In the genomic region with DNA sequence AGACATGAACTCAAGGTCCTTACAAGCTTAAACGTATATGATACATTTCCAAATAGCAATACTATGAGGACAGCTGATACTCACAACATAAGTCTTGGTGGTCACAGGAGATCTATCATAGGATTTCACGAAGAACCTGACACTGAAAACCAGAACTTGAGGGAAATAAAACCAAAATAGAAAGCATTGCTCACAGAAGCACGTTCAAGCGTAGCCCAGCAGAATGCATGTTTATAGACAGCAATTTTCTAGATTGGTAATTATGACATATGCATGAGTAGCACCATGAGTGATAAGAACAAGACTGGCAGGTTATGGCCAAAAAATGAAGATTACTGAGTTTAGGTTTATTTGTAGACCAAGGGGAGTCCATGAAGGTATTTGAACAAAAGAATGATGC, we compare ENCODE assay signal across 15 cellular contexts.
DNase-seq lines count a peak whose midpoint lies in the region; ATAC-seq and TF ChIP-seq lines count a peak whose summit lies in the region.
"Had no signal": no experiment of that assay in that cellular context is flagged by ENCODE, and none has a peak within 500 bp of the region (broad histone marks: within the 10 kb centered on the region; RNA-seq: fewer than 3 reads in every experiment).

No MANE protein-coding gene starts in this region.

- H3K27me3 ChIP-seq in heart right ventricle (no peaks in the 10 kb centered on the region), gastroesophageal sphincter (no peaks in the 10 kb centered on the region)
- H3K27me3 ChIP-seq: testis had no signal

- H3K27me3 Mint-ChIP-seq in activated T-helper 2 cell treated with anti-CD3 and anti-CD28 coated beads, Interferon-gamma antibody, Interleukin-2, Interleukin-4, amounts not matched to agents 10 μg/mL and 5 μg/mL and 100 μg/mL, durations not matched to agents 14 hours and 24 hours and 36 hours (ENCODE audit: low read depth), result no peaks in the 10 kb centered on the region
- no peaks in the 10 kb centered on the region for H3K27me3 Mint-ChIP-seq in stimulated activated naive B cell treated with anti-CD40 and anti-IgM and Interleukin-4, amounts not matched to agents 10 μg/mL and 1 μg/mL and 100 μg/mL, for 72 hours
- H3K27me3 Mint-ChIP-seq: activated naive CD8-positive, alpha-beta T cell treated with anti-CD3 and anti-CD28 coated beads, Interleukin-2, amount 10 ng/mL, durations not matched to agents 7 days and 5 days had no signal

- H3K27ac ChIP-seq in heart right ventricle (peak overlapping the region in 7 of 10 donors; percentile 73 to 83 (median 80)), gastroesophageal sphincter (no peak overlapping the region)
- H3K27ac ChIP-seq: testis had no signal

- H3K4me3 Mint-ChIP-seq in activated T-helper 2 cell treated with anti-CD3 and anti-CD28 coated beads, Interferon-gamma antibody, Interleukin-2, Interleukin-4, amounts not matched to agents 10 μg/mL and 5 μg/mL and 100 μg/mL, durations not matched to agents 14 hours and 24 hours and 36 hours (ENCODE audit: low read depth), result no peak overlapping the region
- H3K4me3 Mint-ChIP-seq in stimulated activated naive B cell treated with anti-CD40 and anti-IgM and Interleukin-4, amounts not matched to agents 10 μg/mL and 1 μg/mL and 100 μg/mL, for 72 hours, result no peak overlapping the region
- H3K4me3 Mint-ChIP-seq: activated naive CD8-positive, alpha-beta T cell treated with anti-CD3 and anti-CD28 coated beads, Interleukin-2, amount 10 ng/mL, durations not matched to agents 7 days and 5 days; immature natural killer cell had no signal

- in situ Hi-C loops in GM13977 (cut with MboI; ENCODE audit: low pct_unique_long_range_greater_than_20kb, low sequenced_read_pairs, unreplicated experiment), result no loop called here

- no peak for TF ChIP-seq EP300 in gastroesophageal sphincter (IDR thresholded peaks at IDR 0.05)

- H3K4me1 ChIP-seq in heart right ventricle, result peaks cover 0 to 43% (median 34%) of the 10 kb centered on the region in 9 donors
- H3K4me1 ChIP-seq in gastroesophageal sphincter, result peaks cover 0 to 14% (median 5%) of the 10 kb centered on the region in 3 donors
- H3K4me1 ChIP-seq: testis had no signal

- no peak for TF ChIP-seq POLR2A in gastroesophageal sphincter (IDR thresholded peaks at IDR 0.05)

- H3K9me3 Mint-ChIP-seq in activated T-helper 2 cell treated with anti-CD3 and anti-CD28 coated beads, Interferon-gamma antibody, Interleukin-2, Interleukin-4, amounts not matched to agents 10 μg/mL and 5 μg/mL and 100 μg/mL, durations not matched to agents 14 hours and 24 hours and 36 hours, result peaks cover 4% of the 10 kb centered on the region
- no peaks in the 10 kb centered on the region for H3K9me3 Mint-ChIP-seq in stimulated activated naive B cell treated with anti-CD40 and anti-IgM and Interleukin-4, amounts not matched to agents 10 μg/mL and 1 μg/mL and 100 μg/mL, for 72 hours
- H3K9me3 Mint-ChIP-seq: activated naive CD8-positive, alpha-beta T cell treated with anti-CD3 and anti-CD28 coated beads, Interleukin-2, amount 10 ng/mL, durations not matched to agents 7 days and 5 days; immature natural killer cell had no signal

- ATAC-seq in heart right ventricle (no peak), Right ventricle myocardium superior (ENCODE audit: poor library complexity) (no peak), gastroesophageal sphincter (no peak), HG02852 (IDR thresholded peaks at IDR 0.05; ENCODE audit: unreplicated experiment) (no peak)
- ATAC-seq in stimulated activated naive B cell treated with anti-CD40 and anti-IgM and Interleukin-4, amounts not matched to agents 10 μg/mL and 1 μg/mL and 100 μg/mL, for 72 hours (replicated peaks), result peak; percentile 35 to 38
- ATAC-seq: Panc1 had no signal

- H3K36me3 Mint-ChIP-seq in activated T-helper 2 cell treated with anti-CD3 and anti-CD28 coated beads, Interferon-gamma antibody, Interleukin-2, Interleukin-4, amounts not matched to agents 10 μg/mL and 5 μg/mL and 100 μg/mL, durations not matched to agents 14 hours and 24 hours and 36 hours (ENCODE audit: low read depth), result peaks cover 4% of the 10 kb centered on the region
- no peaks in the 10 kb centered on the region for H3K36me3 Mint-ChIP-seq in stimulated activated naive B cell treated with anti-CD40 and anti-IgM and Interleukin-4, amounts not matched to agents 10 μg/mL and 1 μg/mL and 100 μg/mL, for 72 hours
- H3K36me3 Mint-ChIP-seq: immature natural killer cell had no signal

- no peak for DNase-seq in heart right ventricle
- DNase-seq in Right ventricle myocardium superior, result no peak
- peak; percentile 36 for DNase-seq in GM13977 (ENCODE audit: low spot score)
- DNase-seq in activated T-helper 2 cell treated with anti-CD3 and anti-CD28 coated beads, Interferon-gamma antibody, Interleukin-2, Interleukin-4, amounts not matched to agents 10 μg/mL and 5 μg/mL and 100 μg/mL, durations not matched to agents 14 hours and 24 hours and 36 hours (ENCODE audit: low spot score), result no peak
- DNase-seq in stimulated activated naive B cell treated with anti-CD40 and anti-IgM and Interleukin-4, amounts not matched to agents 10 μg/mL and 1 μg/mL and 100 μg/mL, for 72 hours, result no peak
- DNase-seq in cerebellum (ENCODE audit: low spot score), result no peak
- DNase-seq: activated naive CD8-positive, alpha-beta T cell treated with anti-CD3 and anti-CD28 coated beads, Interleukin-2, amount 10 ng/mL, durations not matched to agents 7 days and 5 days; immature natural killer cell; midbrain; NCI-H187; NCI-H524; testis had no signal

- peak overlapping the region; percentile 81 for H3K27ac Mint-ChIP-seq in activated T-helper 2 cell treated with anti-CD3 and anti-CD28 coated beads, Interferon-gamma antibody, Interleukin-2, Interleukin-4, amounts not matched to agents 10 μg/mL and 5 μg/mL and 100 μg/mL, durations not matched to agents 14 hours and 24 hours and 36 hours
- H3K27ac Mint-ChIP-seq in stimulated activated naive B cell treated with anti-CD40 and anti-IgM and Interleukin-4, amounts not matched to agents 10 μg/mL and 1 μg/mL and 100 μg/mL, for 72 hours, result no peak overlapping the region

- H3K36me3 ChIP-seq in heart right ventricle (no peaks in the 10 kb centered on the region), gastroesophageal sphincter (no peaks in the 10 kb centered on the region)

- intact Hi-C loops in heart right ventricle (cut with DNase I), result loop anchor here in 3 of 10 donors (5.0 kb wide), 3 partner anchors 52 to 123 kb away; no protein-coding TSS in a partner anchor
- intact Hi-C loops in Right ventricle myocardium superior (cut with DNase I), result no loop called here
- intact Hi-C loops in activated T-helper 2 cell treated with anti-CD3 and anti-CD28 coated beads, Interferon-gamma antibody, Interleukin-2, Interleukin-4, amounts not matched to agents 10 μg/mL and 5 μg/mL and 100 μg/mL, durations not matched to agents 14 hours and 24 hours and 36 hours (cut with micrococcal nuclease), result loop anchor here (1.0 to 10.0 kb wide), 10 partner anchors 35 to 621 kb away; no protein-coding TSS in a partner anchor

- no peaks in the 10 kb centered on the region for H3K9me3 ChIP-seq in heart right ventricle
- H3K9me3 ChIP-seq in gastroesophageal sphincter, result no peaks in the 10 kb centered on the region
- H3K9me3 ChIP-seq: testis had no signal

- H3K4me3 ChIP-seq in heart right ventricle (no peak overlapping the region), gastroesophageal sphincter (no peak overlapping the region)
- H3K4me3 ChIP-seq: testis had no signal

- no peak for TF ChIP-seq CTCF in heart right ventricle (IDR thresholded peaks at IDR 0.05)
- no peak for TF ChIP-seq CTCF in GM13977 (IDR thresholded peaks at IDR 0.05; ENCODE audit: extremely low read depth, insufficient read depth, missing control alignments)
- no peak for TF ChIP-seq CTCF in gastroesophageal sphincter (IDR thresholded peaks at IDR 0.05)

- H3K4me1 Mint-ChIP-seq in activated T-helper 2 cell treated with anti-CD3 and anti-CD28 coated beads, Interferon-gamma antibody, Interleukin-2, Interleukin-4, amounts not matched to agents 10 μg/mL and 5 μg/mL and 100 μg/mL, durations not matched to agents 14 hours and 24 hours and 36 hours (ENCODE audit: low read depth), result peaks cover 73% of the 10 kb centered on the region
- H3K4me1 Mint-ChIP-seq in stimulated activated naive B cell treated with anti-CD40 and anti-IgM and Interleukin-4, amounts not matched to agents 10 μg/mL and 1 μg/mL and 100 μg/mL, for 72 hours, result peaks cover 27% of the 10 kb centered on the region in 2 donors

- WGBS in heart right ventricle, 2 donors, result 92 to 94% methylated on average over 4 of the region's 4 CpGs
- WGBS in gastroesophageal sphincter (ENCODE audit: low coverage in 1 of 2), 2 donors, result 82 to 90% methylated on average over 4 of the region's 4 CpGs

Comparison
In these comparisons a context has a peak if more than half of its experiments do, and no peak if none do; other contexts are left out.
1. ATAC-seq: peak in stimulated activated naive B cell treated with anti-CD40 and anti-IgM and Interleukin-4, amounts not matched to agents 10 μg/mL and 1 μg/mL and 100 μg/mL, for 72 hours (2 of 2); none in heart right ventricle (0 of 8), Right ventricle myocardium superior (single experiment), gastroesophageal sphincter (single experiment) and HG02852 (single experiment).
2. H3K27ac ChIP-seq: peak in heart right ventricle (7 of 10); none in gastroesophageal sphincter (0 of 4).